ENCODE assay signal across 8 cellular contexts in the genomic region with DNA sequence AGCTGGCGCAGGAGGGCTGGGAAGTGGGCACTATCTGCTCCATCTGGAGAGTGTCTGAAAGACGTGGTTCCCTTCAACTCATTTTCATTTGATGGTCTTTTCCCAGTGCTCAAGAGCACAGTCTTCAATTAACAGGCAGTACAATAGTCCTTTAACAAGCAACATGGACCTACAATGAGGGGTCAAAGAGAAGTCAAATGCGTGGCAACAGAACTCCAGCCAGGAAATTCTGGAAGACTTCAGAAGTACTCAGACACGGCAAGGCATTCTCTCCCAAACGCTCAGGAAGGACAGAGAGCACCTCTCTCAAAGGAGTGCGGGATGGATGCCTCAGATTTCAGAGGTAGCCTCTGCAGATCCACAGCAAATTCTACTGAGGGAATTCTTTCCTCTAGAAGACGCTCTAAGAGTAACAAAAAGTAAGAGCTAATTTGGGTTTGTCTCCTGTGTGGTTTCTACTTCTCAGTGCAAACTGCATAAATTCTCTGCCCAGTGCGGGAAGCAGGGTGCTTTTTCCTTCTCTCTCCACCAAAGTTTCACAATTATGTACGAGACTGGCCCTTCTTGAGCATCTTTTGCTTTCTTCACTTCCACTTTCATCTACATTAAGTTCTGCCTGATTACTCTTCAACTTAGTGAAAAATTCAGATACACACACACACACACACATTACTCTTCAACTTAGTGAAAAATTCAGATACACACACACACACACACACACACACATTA. TPM values are rescaled to one million over a fixed set of nuclear protein-coding genes. Genes with fewer than 3 reads are reported as not detected.
DNase-seq lines count a peak whose midpoint lies in the region; ATAC-seq lines count a peak whose summit lies in the region.

No MANE protein-coding gene starts in this region.

- peaks cover 3 to 5% of the 10 kb centered on the region in 2 donors for H3K36me3 ChIP-seq in neuronal stem cell (replicated peaks in 1 of 2; ENCODE audit: control insufficient read depth in 2 of 2, insufficient read depth in 2 of 2, low read length in 2 of 2)

- H3K4me1 ChIP-seq in neuronal stem cell (ENCODE audit: control insufficient read depth in 2 of 2, insufficient read depth in 1 of 2, low read depth in 1 of 2, low read length in 2 of 2) = peaks cover 7 to 8% of the 10 kb centered on the region in 2 donors

- no peak overlapping the region for H3K27ac ChIP-seq in neuronal stem cell (replicated peaks; ENCODE audit: low read length)

- H3K27me3 ChIP-seq in neuronal stem cell (ENCODE audit: control insufficient read depth in 3 of 3, insufficient read depth in 3 of 3, low read depth in 1 of 3, low read length in 3 of 3) = no peaks in the 10 kb centered on the region

- peaks cover 0 to 1% of the 10 kb centered on the region in 2 donors for H3K9me3 ChIP-seq in neuronal stem cell (replicated peaks in 1 of 2; ENCODE audit: control insufficient read depth in 2 of 2, insufficient read depth in 1 of 2, low read depth in 1 of 2, low read length in 2 of 2)

- H3K4me2 ChIP-seq in neuronal stem cell (ENCODE audit: insufficient read depth, low read length, poor library complexity, severe bottlenecking) = no peak overlapping the region

- H3K9ac ChIP-seq in neuronal stem cell (ENCODE audit: low read depth, low read length, poor library complexity) = no peak overlapping the region

- peak; percentile 55 for DNase-seq in SKM-1 (lab: John Stamatoyannopoulos, UW; ENCODE audit: unreplicated experiment)
- no peak for DNase-seq in sciatic nerve (ENCODE audit: low spot score)
- DNase-seq in activated T-cell treated with anti-CD3 and anti-CD28 coated beads for 4 hours = no peak
- no peak for DNase-seq in iPS-NIHi11 (ENCODE audit: low spot score)
- no peak for DNase-seq in NCI-H1436 treated with DMSO at 0.1 percent for 48 hours (lab: John Stamatoyannopoulos, UW)
- no peak for DNase-seq in neuronal stem cell (ENCODE audit: low spot score)

- H3K4me3 ChIP-seq in neuronal stem cell (ENCODE audit: low read length in 2 of 2) = no peak overlapping the region

- no peak overlapping the region for H2BK15ac ChIP-seq in neuronal stem cell (ENCODE audit: low read length)

- no peak overlapping the region for H2BK12ac ChIP-seq in neuronal stem cell (ENCODE audit: low read length)

- H2BK120ac ChIP-seq in neuronal stem cell (ENCODE audit: low read depth, low read length) = no peak overlapping the region

- H3K18ac ChIP-seq in neuronal stem cell (ENCODE audit: low read length) = no peak overlapping the region

- no peak overlapping the region for H4K8ac ChIP-seq in neuronal stem cell (ENCODE audit: low read depth, low read length)

- no peak overlapping the region for H2AFZ ChIP-seq in neuronal stem cell (ENCODE audit: low read length)

- intact Hi-C loops in sciatic nerve (cut with DNase I) = no loop called here

- no peak overlapping the region for H2AK5ac ChIP-seq in neuronal stem cell (ENCODE audit: low read depth, low read length)

- peak; percentile 60 for ATAC-seq in GM18873 (IDR thresholded peaks at IDR 0.05; ENCODE audit: low FRiP score, unreplicated experiment)
- ATAC-seq in HG02840 (IDR thresholded peaks at IDR 0.05; ENCODE audit: low FRiP score, unreplicated experiment) = peak; percentile 54
- ATAC-seq in sciatic nerve = peak; percentile 6

- no peak overlapping the region for H2BK5ac ChIP-seq in neuronal stem cell (ENCODE audit: low read length)

- H3K4ac ChIP-seq in neuronal stem cell (ENCODE audit: low read length) = no peak overlapping the region

- no CpG with 5 or more reads among the region's 9 CpGs for WGBS in neuronal stem cell (ENCODE audit: extremely low coverage in 2 of 2, insufficient read length in 2 of 2, insufficient replicate concordance in 1 of 2), 2 donors

- H3K23ac ChIP-seq in neuronal stem cell (ENCODE audit: low read depth, low read length, poor library complexity) = no peak overlapping the region

- no peak overlapping the region for H3K14ac ChIP-seq in neuronal stem cell (ENCODE audit: low read length)

- H3K79me1 ChIP-seq in neuronal stem cell (ENCODE audit: low read depth, low read length) = no peaks in the 10 kb centered on the region

- H4K91ac ChIP-seq in neuronal stem cell (ENCODE audit: low read depth, low read length, poor library complexity) = no peak overlapping the region

RNA-seq across cellular contexts. Expression of gene LHFPL2, which starts 56.4 kb away (rescaled TPM):
- total RNA-seq in sciatic nerve = 33.4 TPM
- 10.8 TPM for polyA plus RNA-seq in neuronal stem cell (2013, experiment 1 of 2)
- polyA plus RNA-seq in neuronal stem cell (2013, experiment 2 of 2) = 11.6 TPM

Comparison
In these comparisons a context has a peak if more than half of its experiments do, and no peak if none do; other contexts are left out.
1. ATAC-seq: peak in every context shown above with its lines; median percentile 60 in GM18873; 54 in HG02840; 6 in sciatic nerve.